ENCODE assay signal across 1 cellular context in genomic region chr1:27142464-27142863, GRCh38.
TF ChIP-seq lines count a peak whose summit lies in the region.

No MANE protein-coding gene starts in this region.

TF ChIP-seq in WTC11, 78 proteins besides CTCF, POLR2A, EP300 and RAD21 (continued from another document):
- TF ChIP-seq ARID4B (CRISPR knock-in tag; IDR thresholded peaks at IDR 0.05; ENCODE audit: borderline replicate concordance), result no peak
- no peak for TF ChIP-seq E2F1 (CRISPR knock-in tag; IDR thresholded peaks at IDR 0.05)
- TF ChIP-seq TCF7 (CRISPR knock-in tag; IDR thresholded peaks at IDR 0.05; ENCODE audit: low read depth), result no peak
- no peak for TF ChIP-seq ZNF423 (CRISPR knock-in tag; IDR thresholded peaks at IDR 0.05)
- TF ChIP-seq USF2 (CRISPR knock-in tag; IDR thresholded peaks at IDR 0.05), result no peak
- no peak for TF ChIP-seq ZNF281 (CRISPR knock-in tag; IDR thresholded peaks at IDR 0.05)
- TF ChIP-seq JAZF1 (CRISPR knock-in tag; IDR thresholded peaks at IDR 0.05), result no peak
- no peak for TF ChIP-seq ZBTB43 (CRISPR knock-in tag; IDR thresholded peaks at IDR 0.05)
- TF ChIP-seq TEAD1 (CRISPR knock-in tag; IDR thresholded peaks at IDR 0.05), result no peak
- no peak for TF ChIP-seq FOXJ3 (CRISPR knock-in tag; IDR thresholded peaks at IDR 0.05; ENCODE audit: borderline replicate concordance)
- TF ChIP-seq NFATC4 (CRISPR knock-in tag; IDR thresholded peaks at IDR 0.05), result no peak
- TF ChIP-seq STAT6 (CRISPR knock-in tag; conservative IDR thresholded peaks at IDR 0.05; ENCODE audit: low read depth), result no peak
- TF ChIP-seq GRHL2 (CRISPR knock-in tag; IDR thresholded peaks at IDR 0.05; ENCODE audit: insufficient replicate concordance, severe bottlenecking), result no peak
- no peak for TF ChIP-seq MYBL2 (CRISPR knock-in tag; IDR thresholded peaks at IDR 0.05)
